ENCODE assay signal across 23 cellular contexts in genomic region chr19:1611353-1611752, GRCh38. TPM values are rescaled to one million over a fixed set of nuclear protein-coding genes. Genes with fewer than 3 reads are reported as not detected.
DNase-seq lines count a peak whose midpoint lies in the region; ATAC-seq, FAIRE-seq and TF ChIP-seq lines count a peak whose summit lies in the region.
"Had no signal": no experiment of that assay in that cellular context is flagged by ENCODE, and none has a peak within 500 bp of the region (broad histone marks: within the 10 kb centered on the region; RNA-seq: fewer than 3 reads in every experiment).

No MANE protein-coding gene starts in this region.

- peaks cover 2% of the 10 kb centered on the region for H3K36me3 ChIP-seq in Caco-2 (ENCODE audit: control insufficient read depth, insufficient read depth, low read length)
- H3K36me3 ChIP-seq in HCT116 (ENCODE audit: control insufficient read depth in 1 of 2, insufficient read depth in 2 of 2, low read length in 2 of 2), result peaks cover 20 to 30% of the 10 kb centered on the region in 2 experiments; a peak in 3 of 4 replicates
- H3K36me3 ChIP-seq in K562 (ENCODE audit: control insufficient read depth, insufficient read depth, low read length), result peaks cover 67% of the 10 kb centered on the region; the same call in 2 of the 3 replicates

- no peak for ATAC-seq in HCT116
- ATAC-seq in K562, result no peak
- ATAC-seq in stimulated activated effector memory CD8-positive, alpha-beta T cell treated with anti-CD3 and anti-CD28 coated beads, Interleukin-12 subunit alpha, Interleukin-12 subunit beta, amount 100 ng/mL, for 72 hours, result no peak
- ATAC-seq in HG02970 (IDR thresholded peaks at IDR 0.05; ENCODE audit: low FRiP score, unreplicated experiment), result no peak
- ATAC-seq: activated T-cell treated with anti-CD3 and anti-CD28 coated beads, Interleukin-2, amount 50 U/mL, for 72 hours; gastrocnemius medialis; left colon had no signal

- in situ Hi-C loops in K562 (cut with MboI), result no loop called here

- H3K9me1 ChIP-seq in K562 (ENCODE audit: control insufficient read depth, insufficient read depth, low read length), result no peaks in the 10 kb centered on the region

- H3K27ac Mint-ChIP-seq in Caco-2 (ENCODE audit: unreplicated experiment), result no peak overlapping the region
- H3K27ac Mint-ChIP-seq in stimulated activated effector memory CD8-positive, alpha-beta T cell treated with anti-CD3 and anti-CD28 coated beads, Interleukin-12 subunit alpha, Interleukin-12 subunit beta, amount 100 ng/mL, for 72 hours, result no peak overlapping the region
- H3K27ac Mint-ChIP-seq: activated naive CD4-positive, alpha-beta T cell treated with anti-CD3 and anti-CD28 coated beads, Interleukin-2, amount 10 ng/mL, durations not matched to agents 7 days and 5 days; activated T-cell treated with anti-CD3 and anti-CD28 coated beads, Interleukin-2, amount 50 U/mL, for 72 hours had no signal

- no peak for DNase-seq in Caco-2
- no peak for DNase-seq in HCT116 (ENCODE audit: low read depth, low spot score)
- no peak for DNase-seq in K562 (ENCODE audit: extremely low read depth in 1 of 4, low spot score in 3 of 4)
- no peak for DNase-seq in stimulated activated effector memory CD8-positive, alpha-beta T cell treated with anti-CD3 and anti-CD28 coated beads, Interleukin-12 subunit alpha, Interleukin-12 subunit beta, amount 100 ng/mL, for 72 hours (ENCODE audit: low spot score in 2 of 2)
- DNase-seq in epidermal melanocyte (ENCODE audit: insufficient read length, low spot score), result no peak
- DNase-seq: activated naive CD4-positive, alpha-beta T cell treated with anti-CD3 and anti-CD28 coated beads, Interleukin-2, amount 10 ng/mL, durations not matched to agents 7 days and 5 days; activated T-cell treated with anti-CD3 and anti-CD28 coated beads, Interleukin-2, amount 50 U/mL, for 72 hours; anterior cingulate cortex; cortex of kidney; EL; esophagus squamous epithelium; gastrocnemius medialis; left colon; mesendoderm; NCI-H1105 treated with DMSO at 0.1 percent for 48 hours; NCI-H2029; NCI-H345; SJCRH30; transverse colon had no signal

- no peak for TF ChIP-seq CTCF in Caco-2 (IDR thresholded peaks at IDR 0.05; ENCODE audit: insufficient read depth in 1 of 2, low read depth in 1 of 2, low read length in 1 of 2, severe bottlenecking in 1 of 2, unreplicated experiment in 1 of 2)
- no peak for TF ChIP-seq CTCF in HCT116 (IDR thresholded peaks at IDR 0.05 in 2 of 3, conservative IDR thresholded peaks at IDR 0.05 in 1 of 3; ENCODE audit: borderline replicate concordance in 1 of 3, insufficient read depth in 1 of 3, low read depth in 2 of 3, low read length in 2 of 3)
- TF ChIP-seq CTCF in K562 (IDR thresholded peaks at IDR 0.05 in 2 of 3, conservative IDR thresholded peaks at IDR 0.05 in 1 of 3; ENCODE audit: insufficient read depth in 2 of 3, low read depth in 1 of 3, low read length in 3 of 3), result no peak

- H3K4me1 ChIP-seq in Caco-2 (0 out of 2 replicates have a peak, but pooled peaks cover 5% of the 10 kb centered on the region), HCT116 (ENCODE audit: control insufficient read depth in 1 of 2, insufficient read depth in 2 of 2, low read length in 2 of 2) (peaks cover 4 to 20% of the 10 kb centered on the region in 2 experiments; a peak in 3 of 4 replicates), K562 (replicated peaks in 1 of 2; ENCODE audit: control insufficient read depth in 2 of 2, insufficient read depth in 2 of 2, low read length in 2 of 2) (peaks cover under 1 to 43% of the 10 kb centered on the region in 2 experiments; a peak in 3 of 5 replicates)
- H3K4me1 ChIP-seq: SJCRH30 had no signal

- H3K27ac ChIP-seq in HCT116 (ENCODE audit: low read depth, low read length), result no peak overlapping the region
- H3K27ac ChIP-seq in K562 (ENCODE audit: extremely low read depth, low read depth, low read length), result no peak overlapping the region
- H3K27ac ChIP-seq: C4-2B, esophagus squamous epithelium, gastrocnemius medialis, hepatocyte, SJCRH30, skin epidermis, transverse colon had no signal

- no peak for TF ChIP-seq EP300 in K562 (IDR thresholded peaks at IDR 0.05; ENCODE audit: low read length)

- H3K4me3 ChIP-seq in Caco-2 (ENCODE audit: low read depth, low read length) (no peak overlapping the region), HCT116 (replicated peaks in 1 of 2; ENCODE audit: low read depth in 1 of 2, low read length in 2 of 2) (no peak overlapping the region), K562 (no peak overlapping the region)
- H3K4me3 ChIP-seq: esophagus squamous epithelium, gastrocnemius medialis, hepatocyte, SJCRH30, skin epidermis, transverse colon had no signal

- no peaks in the 10 kb centered on the region for H3K27me3 Mint-ChIP-seq in Caco-2 (ENCODE audit: insufficient read depth, unreplicated experiment)
- H3K27me3 Mint-ChIP-seq: activated naive CD4-positive, alpha-beta T cell treated with anti-CD3 and anti-CD28 coated beads, Interleukin-2, amount 10 ng/mL, durations not matched to agents 7 days and 5 days had no signal

- no peak overlapping the region for H3K9ac ChIP-seq in HCT116 (ENCODE audit: low read length)
- H3K9ac ChIP-seq in K562 (ENCODE audit: insufficient read depth in 1 of 2, low read depth in 2 of 2, low read length in 2 of 2), result no peak overlapping the region

- H3K79me2 ChIP-seq in HCT116 (ENCODE audit: insufficient read depth, low read length) (no peaks in the 10 kb centered on the region), K562 (ENCODE audit: control insufficient read depth, insufficient read depth, low read length) (no peaks in the 10 kb centered on the region)
- H3K79me2 ChIP-seq: hepatocyte had no signal

- RAD21 ChIA-PET in HCT116 (lab: Charles Lee; ENCODE audit: low non-redundant PET in 1 of 2, low total read pairs in 2 of 2, uncharacterized antibody in 2 of 2, unreplicated experiment in 2 of 2), result no interaction called here

- no peaks in the 10 kb centered on the region for H3K4me1 Mint-ChIP-seq in Caco-2 (ENCODE audit: low read depth, unreplicated experiment)
- peaks cover 23% of the 10 kb centered on the region for H3K4me1 Mint-ChIP-seq in stimulated activated effector memory CD8-positive, alpha-beta T cell treated with anti-CD3 and anti-CD28 coated beads, Interleukin-12 subunit alpha, Interleukin-12 subunit beta, amount 100 ng/mL, for 72 hours

- BruUV-seq in Caco-2 (replicated peaks; lab: Mats Ljungman, UMichigan) (TSS peak; percentile 74), HCT116 (replicated peaks; lab: Mats Ljungman, UMichigan) (TSS peak; percentile 54), K562 (replicated peaks; lab: Mats Ljungman, UMichigan) (TSS peak; percentile 66)

- H2AFZ ChIP-seq in HCT116 (ENCODE audit: low read depth, low read length, poor library complexity, severe bottlenecking) (no peak overlapping the region), K562 (ENCODE audit: low read depth, low read length) (no peak overlapping the region)
- H2AFZ ChIP-seq: hepatocyte had no signal

- no peak for TF ChIP-seq RAD21 in HCT116 (IDR thresholded peaks at IDR 0.05; ENCODE audit: low read depth)
- TF ChIP-seq RAD21 in K562 (CRISPR knock-in tag; conservative IDR thresholded peaks at IDR 0.05 in 1 of 2, IDR thresholded peaks at IDR 0.05 in 1 of 2), result no peak

- H3K9me3 ChIP-seq in Caco-2, result no peaks in the 10 kb centered on the region
- no peaks in the 10 kb centered on the region for H3K9me3 ChIP-seq in HCT116 (ENCODE audit: control insufficient read depth in 1 of 2, insufficient read depth in 1 of 2, low read depth in 1 of 2, low read length in 2 of 2)
- H3K9me3 ChIP-seq in K562 (replicated peaks; ENCODE audit: control insufficient read depth, insufficient read depth, low read depth, low read length), result no peaks in the 10 kb centered on the region
- H3K9me3 ChIP-seq: esophagus squamous epithelium, gastrocnemius medialis, SJCRH30, transverse colon had no signal

- H4K20me1 ChIP-seq in HCT116 (ENCODE audit: insufficient read depth) (no peaks in the 10 kb centered on the region), K562 (replicated peaks; ENCODE audit: control insufficient read depth, insufficient read depth, low read length) (no peaks in the 10 kb centered on the region)

- H3K27me3 ChIP-seq in Caco-2 (replicated peaks; ENCODE audit: control insufficient read depth, insufficient read depth, low read length), result no peaks in the 10 kb centered on the region
- no peaks in the 10 kb centered on the region for H3K27me3 ChIP-seq in HCT116 (ENCODE audit: insufficient read depth, low read length)
- no peaks in the 10 kb centered on the region for H3K27me3 ChIP-seq in K562 (ENCODE audit: control insufficient read depth in 2 of 2, insufficient read depth in 2 of 2, low read length in 2 of 2)
- H3K27me3 ChIP-seq: esophagus squamous epithelium, gastrocnemius medialis, hepatocyte, SJCRH30, transverse colon had no signal

- FAIRE-seq in K562 (lab: Jason Lieb, UNC), result no peak

- no peaks in the 10 kb centered on the region for H3K9me2 ChIP-seq in HCT116 (ENCODE audit: insufficient read depth)

- H3K9me3 Mint-ChIP-seq in Caco-2 (ENCODE audit: unreplicated experiment), result no peaks in the 10 kb centered on the region
- no peaks in the 10 kb centered on the region for H3K9me3 Mint-ChIP-seq in stimulated activated effector memory CD8-positive, alpha-beta T cell treated with anti-CD3 and anti-CD28 coated beads, Interleukin-12 subunit alpha, Interleukin-12 subunit beta, amount 100 ng/mL, for 72 hours
- H3K9me3 Mint-ChIP-seq: activated naive CD4-positive, alpha-beta T cell treated with anti-CD3 and anti-CD28 coated beads, Interleukin-2, amount 10 ng/mL, durations not matched to agents 7 days and 5 days; activated T-cell treated with anti-CD3 and anti-CD28 coated beads, Interleukin-2, amount 50 U/mL, for 72 hours had no signal

- POLR2A ChIA-PET in Caco-2 (lab: Charles Lee) (no interaction called here), HCT116 (lab: Charles Lee) (no interaction called here), K562 (lab: Yijun Ruan, JAX) (no interaction called here)

- WGBS in K562 (ENCODE audit: insufficient coverage, low coverage, missing lambda C conversion rate), result 90% methylated on average over 11 of the region's 15 CpGs

- CTCF ChIA-PET in Caco-2 (lab: Charles Lee) (interaction anchor here (0.6 kb wide), 1 partner anchor 32 kb away, joined by 6 read pairs; no protein-coding TSS in a partner anchor), HCT116 (lab: Charles Lee) (no interaction called here), K562 (lab: Yijun Ruan, JAX; ENCODE audit: low intra/inter-chr PET ratio) (no interaction called here)

- intact Hi-C loops in Caco-2 (cut with micrococcal nuclease; ENCODE audit: unreplicated experiment) (no loop called here), HCT116 (cut with micrococcal nuclease) (no loop called here), K562 (cut with micrococcal nuclease) (no loop called here)

- no peak for TF ChIP-seq POLR2A in HCT116 (IDR thresholded peaks at IDR 0.05; ENCODE audit: borderline replicate concordance, extremely low read depth, insufficient read depth, insufficient read length)
- no peak for TF ChIP-seq POLR2A in K562 (conservative IDR thresholded peaks at IDR 0.05)

- H3K4me2 ChIP-seq in HCT116 (ENCODE audit: low read length) (no peak overlapping the region), K562 (ENCODE audit: insufficient read depth, low read length) (no peak overlapping the region)
- H3K4me2 ChIP-seq: hepatocyte had no signal

- no peak overlapping the region for H3K4me3 Mint-ChIP-seq in Caco-2 (ENCODE audit: unreplicated experiment)
- no peak overlapping the region for H3K4me3 Mint-ChIP-seq in stimulated activated effector memory CD8-positive, alpha-beta T cell treated with anti-CD3 and anti-CD28 coated beads, Interleukin-12 subunit alpha, Interleukin-12 subunit beta, amount 100 ng/mL, for 72 hours
- H3K4me3 Mint-ChIP-seq: activated naive CD4-positive, alpha-beta T cell treated with anti-CD3 and anti-CD28 coated beads, Interleukin-2, amount 10 ng/mL, durations not matched to agents 7 days and 5 days; activated T-cell treated with anti-CD3 and anti-CD28 coated beads, Interleukin-2, amount 50 U/mL, for 72 hours had no signal

- peaks cover 61% of the 10 kb centered on the region for H3K36me3 Mint-ChIP-seq in Caco-2 (ENCODE audit: insufficient read depth, unreplicated experiment)
- peaks cover 67% of the 10 kb centered on the region for H3K36me3 Mint-ChIP-seq in stimulated activated effector memory CD8-positive, alpha-beta T cell treated with anti-CD3 and anti-CD28 coated beads, Interleukin-12 subunit alpha, Interleukin-12 subunit beta, amount 100 ng/mL, for 72 hours

RNA-seq across cellular contexts. Expression of gene UQCR11, which starts 6.1 kb away (rescaled TPM):
- total RNA-seq in Caco-2 (2022) (222 and 238 TPM in 2 replicates), HCT116 (2021; ENCODE audit: unreplicated experiment) (303 TPM), K562 (2014; rRNA removed) (203 and 259 TPM in 2 replicates), K562 (2014; rRNA removed; fragmentation: Illumina TruSeq; extraction: Trizol) (62.7 and 65.9 TPM in 2 replicates), K562 (2015; rRNA removed; fragmentation: Illumina TruSeq; extraction: Trizol) (94.2 and 104 TPM in 2 replicates), K562 (2021) (355 and 411 TPM in 2 replicates)
- polyA plus RNA-seq in HCT116 (2012), result 208 and 223 TPM in 2 replicates
- 49.4 and 136 TPM in 2 replicates for total RNA-seq in K562 (2011; cell fraction: chromatin; rRNA removed; ENCODE audit: low replicate concordance)
- 110 and 114 TPM in 2 replicates for total RNA-seq in K562 (2011; cell fraction: nucleolus; rRNA removed)
- 78.5 and 82.1 TPM in 2 replicates for total RNA-seq in K562 (2011; cell fraction: nucleoplasm; rRNA removed)
- polyA plus RNA-seq in K562 (2011; rRNA removed) (390 and 494 TPM in 2 replicates), K562 (2014; fragmentation: Illumina TruSeq; extraction: Trizol) (57.6 and 122 TPM in 2 replicates), K562 (2014; fragmentation: Nextera tagmentation; extraction: Ambion mirVana) (100 to 1,000 TPM; 225 to 394 TPM), K562 (2014; rRNA removed) (329 and 366 TPM in 2 replicates)
- 245 and 412 TPM in 2 replicates for polyA plus RNA-seq in K562 (2011; cell fraction: cytosol; rRNA removed)
- 128 and 175 TPM in 2 replicates for polyA plus RNA-seq in K562 (2011; cell fraction: nucleus; rRNA removed)
- 203 and 322 TPM in 2 replicates for polyA plus RNA-seq in K562 (2012)
- 24.6 and 35.3 TPM in 2 replicates for polyA minus RNA-seq in K562 (2011; rRNA and poly(A)+ RNA removed)
- polyA minus RNA-seq in K562 (2011; cell fraction: cytosol; rRNA and poly(A)+ RNA removed), result 35.2 and 46.2 TPM in 2 replicates
- 26.8 and 31.8 TPM in 2 replicates for polyA minus RNA-seq in K562 (2011; cell fraction: nucleus; rRNA and poly(A)+ RNA removed)

RNA-seq across cellular contexts. Expression of gene MBD3, which starts 18.7 kb away (rescaled TPM):
- 89.3 and 95.3 TPM in 2 replicates for total RNA-seq in Caco-2 (2022)
- total RNA-seq in HCT116 (2021; ENCODE audit: unreplicated experiment), result 85.7 TPM
- polyA plus RNA-seq in HCT116 (2012), result 47.8 and 52.2 TPM in 2 replicates
- 89.8 and 204 TPM in 2 replicates for total RNA-seq in K562 (2011; cell fraction: chromatin; rRNA removed; ENCODE audit: low replicate concordance)
- total RNA-seq in K562 (2011; cell fraction: nucleolus; rRNA removed), result 153 TPM in 2 replicates
- total RNA-seq in K562 (2011; cell fraction: nucleoplasm; rRNA removed), result 99.7 and 106 TPM in 2 replicates
- total RNA-seq in K562 (2014; rRNA removed), result 135 and 157 TPM in 2 replicates
- total RNA-seq in K562 (2014; rRNA removed; fragmentation: Illumina TruSeq; extraction: Trizol), result 11.4 and 12.6 TPM in 2 replicates
- total RNA-seq in K562 (2015; rRNA removed; fragmentation: Illumina TruSeq; extraction: Trizol), result 51.9 and 62.9 TPM in 2 replicates
- total RNA-seq in K562 (2021), result 114 and 137 TPM in 2 replicates
- polyA plus RNA-seq in K562 (2011; rRNA removed), result 30.9 and 37.9 TPM in 2 replicates
- 58.0 and 173 TPM in 2 replicates for polyA plus RNA-seq in K562 (2011; cell fraction: cytosol; rRNA removed)
- 66.0 and 127 TPM in 2 replicates for polyA plus RNA-seq in K562 (2011; cell fraction: nucleus; rRNA removed)
- 65.7 and 74.0 TPM in 2 replicates for polyA plus RNA-seq in K562 (2012)
- 7.7 and 39.8 TPM in 2 replicates for polyA plus RNA-seq in K562 (2014; fragmentation: Illumina TruSeq; extraction: Trizol)
- under 1 TPM; 0.24 to 0.52 TPM for polyA plus RNA-seq in K562 (2014; fragmentation: Nextera tagmentation; extraction: Ambion mirVana)
- 94.4 and 103 TPM in 2 replicates for polyA plus RNA-seq in K562 (2014; rRNA removed)
- 35.8 and 69.0 TPM in 2 replicates for polyA minus RNA-seq in K562 (2011; rRNA and poly(A)+ RNA removed)
- polyA minus RNA-seq in K562 (2011; cell fraction: cytosol; rRNA and poly(A)+ RNA removed), result 99.0 and 105 TPM in 2 replicates
- polyA minus RNA-seq in K562 (2011; cell fraction: nucleus; rRNA and poly(A)+ RNA removed), result 27.9 and 29.1 TPM in 2 replicates

RNA-seq across cellular contexts. Expression of gene TCF3, which starts 41.1 kb away (rescaled TPM):
- total RNA-seq in Caco-2 (2022), result 147 and 162 TPM in 2 replicates
- total RNA-seq in HCT116 (2021; ENCODE audit: unreplicated experiment), result 208 TPM
- polyA plus RNA-seq in HCT116 (2012), result 151 and 165 TPM in 2 replicates
- 46.3 and 93.5 TPM in 2 replicates for total RNA-seq in K562 (2011; cell fraction: chromatin; rRNA removed; ENCODE audit: low replicate concordance)
- 72.8 and 74.5 TPM in 2 replicates for total RNA-seq in K562 (2011; cell fraction: nucleolus; rRNA removed)
- 46.6 and 55.9 TPM in 2 replicates for total RNA-seq in K562 (2011; cell fraction: nucleoplasm; rRNA removed)
- 201 and 273 TPM in 2 replicates for total RNA-seq in K562 (2014; rRNA removed)
- total RNA-seq in K562 (2014; rRNA removed; fragmentation: Illumina TruSeq; extraction: Trizol), result 34.6 and 36.1 TPM in 2 replicates
- total RNA-seq in K562 (2015; rRNA removed; fragmentation: Illumina TruSeq; extraction: Trizol), result 84.0 and 96.5 TPM in 2 replicates
- 229 and 259 TPM in 2 replicates for total RNA-seq in K562 (2021)
- polyA plus RNA-seq in K562 (2011; rRNA removed), result 61.7 and 62.0 TPM in 2 replicates
- polyA plus RNA-seq in K562 (2011; cell fraction: cytosol; rRNA removed), result 76.1 and 277 TPM in 2 replicates
- polyA plus RNA-seq in K562 (2011; cell fraction: nucleus; rRNA removed), result 97.7 and 198 TPM in 2 replicates
- 117 and 145 TPM in 2 replicates for polyA plus RNA-seq in K562 (2012)
- polyA plus RNA-seq in K562 (2014; fragmentation: Illumina TruSeq; extraction: Trizol), result 84.9 and 128 TPM in 2 replicates
- polyA plus RNA-seq in K562 (2014; fragmentation: Nextera tagmentation; extraction: Ambion mirVana), result 1 to 10 TPM; 5.6 to 5.7 TPM
- polyA plus RNA-seq in K562 (2014; rRNA removed), result 171 and 173 TPM in 2 replicates
- polyA minus RNA-seq in K562 (2011; rRNA and poly(A)+ RNA removed), result 17.3 and 29.0 TPM in 2 replicates
- 92.9 and 128 TPM in 2 replicates for polyA minus RNA-seq in K562 (2011; cell fraction: cytosol; rRNA and poly(A)+ RNA removed)
- polyA minus RNA-seq in K562 (2011; cell fraction: nucleus; rRNA and poly(A)+ RNA removed), result 30.5 and 31.8 TPM in 2 replicates

RNA-seq across cellular contexts. Expression of gene MEX3D, which starts 43.2 kb away (rescaled TPM):
- 50.6 and 52.1 TPM in 2 replicates for total RNA-seq in Caco-2 (2022)
- 69.2 TPM for total RNA-seq in HCT116 (2021; ENCODE audit: unreplicated experiment)
- polyA plus RNA-seq in HCT116 (2012), result 18.0 and 20.6 TPM in 2 replicates
- 1.3 and 3.7 TPM in 2 replicates for total RNA-seq in K562 (2011; cell fraction: chromatin; rRNA removed; ENCODE audit: low replicate concordance)
- total RNA-seq in K562 (2011; cell fraction: nucleolus; rRNA removed), result 7.0 and 7.7 TPM in 2 replicates
- total RNA-seq in K562 (2011; cell fraction: nucleoplasm; rRNA removed), result 3.1 and 3.2 TPM in 2 replicates
- total RNA-seq in K562 (2014; rRNA removed), result 39.3 and 48.8 TPM in 2 replicates
- total RNA-seq in K562 (2014; rRNA removed; fragmentation: Illumina TruSeq; extraction: Trizol), result 5.7 and 6.5 TPM in 2 replicates
- total RNA-seq in K562 (2015; rRNA removed; fragmentation: Illumina TruSeq; extraction: Trizol), result 9.5 and 9.8 TPM in 2 replicates
- total RNA-seq in K562 (2021), result 34.0 and 35.9 TPM in 2 replicates
- polyA plus RNA-seq in K562 (2011; rRNA removed), result 2.6 and 3.3 TPM in 2 replicates
- 3.5 and 29.9 TPM in 2 replicates for polyA plus RNA-seq in K562 (2011; cell fraction: cytosol; rRNA removed)
- 2.1 and 5.8 TPM in 2 replicates for polyA plus RNA-seq in K562 (2011; cell fraction: nucleus; rRNA removed)
- 6.4 and 7.7 TPM in 2 replicates for polyA plus RNA-seq in K562 (2012)
- polyA plus RNA-seq in K562 (2014; fragmentation: Illumina TruSeq; extraction: Trizol), result 2.6 and 4.4 TPM in 2 replicates
- polyA plus RNA-seq in K562 (2014; fragmentation: Nextera tagmentation; extraction: Ambion mirVana), result 1 to 10 TPM; 1.7 to 1.9 TPM
- polyA plus RNA-seq in K562 (2014; rRNA removed), result 11.6 and 11.9 TPM in 2 replicates
- 1.0 and 1.6 TPM in 2 replicates for polyA minus RNA-seq in K562 (2011; rRNA and poly(A)+ RNA removed)
- polyA minus RNA-seq in K562 (2011; cell fraction: cytosol; rRNA and poly(A)+ RNA removed), result 20.2 and 21.8 TPM in 2 replicates
- 2.4 and 3.0 TPM in 2 replicates for polyA minus RNA-seq in K562 (2011; cell fraction: nucleus; rRNA and poly(A)+ RNA removed)
